Comparison of ENCODE assay signal across 21 cellular contexts in the genomic region with DNA sequence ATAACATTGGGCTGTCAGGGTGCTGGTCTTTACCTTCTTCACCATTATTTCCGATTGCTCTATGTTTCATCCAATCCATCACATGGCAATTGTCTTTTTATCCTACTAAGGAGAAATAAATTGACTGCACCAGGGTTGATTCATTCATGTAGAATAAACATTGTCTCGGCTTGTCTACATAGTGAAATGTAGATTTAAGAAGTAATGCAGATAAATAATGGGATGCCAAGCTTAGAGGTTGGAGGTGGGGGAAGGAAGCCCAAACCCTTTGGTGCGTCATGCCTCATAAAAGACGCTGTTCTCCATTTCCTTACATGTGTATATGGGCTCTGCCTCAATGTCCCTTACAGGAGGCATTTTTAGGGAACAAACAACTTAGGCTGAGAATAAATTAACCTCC.
"Had no signal": no experiment of that assay in that cellular context is flagged by ENCODE, and none has a peak within 500 bp of the region (broad histone marks: within the 10 kb centered on the region; RNA-seq: fewer than 3 reads in every experiment).

No MANE protein-coding gene starts in this region.

- H3K4me3 ChIP-seq: colonic mucosa, esophagus muscularis mucosa, gastroesophageal sphincter, heart left ventricle, hepatocyte, left lung, lower lobe of right lung, mucosa of descending colon had no signal

- H3K79me2 ChIP-seq: hepatocyte had no signal

- ATAC-seq: effector memory CD8-positive, alpha-beta T cell; foreskin keratinocyte; gastroesophageal sphincter; heart left ventricle; left colon; left lung; left ventricle myocardium superior; lower lobe of right lung; mucosa of descending colon; naive thymus-derived CD8-positive, alpha-beta T cell had no signal

- H3K9me3 ChIP-seq: colonic mucosa, esophagus muscularis mucosa, gastroesophageal sphincter, heart left ventricle, left lung, lower lobe of right lung, mucosa of descending colon had no signal

- H3K27me3 ChIP-seq: colonic mucosa, left lung had no signal

- H3K36me3 ChIP-seq: colonic mucosa, esophagus muscularis mucosa, gastroesophageal sphincter, heart left ventricle, left lung, lower lobe of right lung had no signal

- DNase-seq: colonic mucosa; cortex of kidney; effector CD8-positive, alpha-beta T cell; effector memory CD8-positive, alpha-beta T cell; endodermal cell; heart left ventricle; immature natural killer cell; islet precursor cell; kidney; left colon; left lung; left ventricle myocardium superior; lower lobe of right lung; mesenchymal stem cell; mucosa of descending colon; naive B cell; naive thymus-derived CD8-positive, alpha-beta T cell had no signal

- H3K4me2 ChIP-seq: hepatocyte had no signal

- H2AFZ ChIP-seq: hepatocyte had no signal

- H3K4me1 ChIP-seq: colonic mucosa, foreskin keratinocyte, heart left ventricle, left lung, lower lobe of right lung had no signal

- H3K27ac ChIP-seq: colonic mucosa, esophagus muscularis mucosa, foreskin keratinocyte, gastroesophageal sphincter, heart left ventricle, hepatocyte, left lung, lower lobe of right lung had no signal
